ENCODE assay signal across 18 cellular contexts in genomic region chr1:59126361-59126760, GRCh38.
DNase-seq lines count a peak whose midpoint lies in the region; ATAC-seq and TF ChIP-seq lines count a peak whose summit lies in the region.
"Had no signal": no experiment of that assay in that cellular context is flagged by ENCODE, and none has a peak within 500 bp of the region (broad histone marks: within the 10 kb centered on the region; RNA-seq: fewer than 3 reads in every experiment).

No MANE protein-coding gene starts in this region.

- no peak overlapping the region for H3K23ac ChIP-seq in mesenchymal stem cell (ENCODE audit: low read length in 2 of 2)

- no peaks in the 10 kb centered on the region for H3K79me1 ChIP-seq in mesenchymal stem cell (replicated peaks; ENCODE audit: low read length, poor library complexity, severe bottlenecking)

- in situ Hi-C loops in brain microvascular endothelial cell (cut with HindIII; ENCODE audit: low pct_ligation_motif_present, low sequenced_read_pairs): no loop called here

- H3K18ac ChIP-seq in mesenchymal stem cell (ENCODE audit: low read depth in 1 of 2, low read length in 2 of 2): no peak overlapping the region

- ATAC-seq in HG02610 (IDR thresholded peaks at IDR 0.05; ENCODE audit: unreplicated experiment): no peak

- no peak overlapping the region for H2BK12ac ChIP-seq in mesenchymal stem cell (ENCODE audit: low read length in 2 of 2)

- H3K36me3 ChIP-seq in brain microvascular endothelial cell (replicated peaks) (no peaks in the 10 kb centered on the region), mesenchymal stem cell (ENCODE audit: control insufficient read depth in 1 of 2, insufficient read depth in 2 of 2, low read depth in 1 of 2, low read length in 2 of 2) (no peaks in the 10 kb centered on the region), spleen (no peaks in the 10 kb centered on the region)
- H3K36me3 ChIP-seq: BLaER1 treated with 17β-estradiol and CSF1 and Interleukin-3, amounts not matched to agents 10 nM and 100 nM had no signal

- H3K36me3 Mint-ChIP-seq in HFFc6 (ENCODE audit: low read depth): peaks cover 6% of the 10 kb centered on the region; the same call in 1 of the 2 replicates
- H3K36me3 Mint-ChIP-seq in activated T-cell treated with anti-CD3 and anti-CD28 coated beads, Interleukin-2, amount 50 U/mL, for 24 hours (ENCODE audit: low read depth): no peaks in the 10 kb centered on the region

- H3K27ac ChIP-seq in brain microvascular endothelial cell (peak overlapping the region; percentile 26), mesenchymal stem cell (ENCODE audit: low read length, poor library complexity, severe bottlenecking) (no peak overlapping the region), spleen (no peak overlapping the region)
- H3K27ac ChIP-seq: BLaER1 treated with 17β-estradiol and CSF1 and Interleukin-3, amounts not matched to agents 10 nM and 100 nM; KMS-11 had no signal

- peak overlapping the region; percentile 31 for H3K9ac ChIP-seq in mesenchymal stem cell (ENCODE audit: low read length)
- H3K9ac ChIP-seq: BLaER1 treated with 17β-estradiol and CSF1 and Interleukin-3, amounts not matched to agents 10 nM and 100 nM; KMS-11 had no signal

- H3K27me3 Mint-ChIP-seq in HFFc6 (ENCODE audit: insufficient read depth): no peaks in the 10 kb centered on the region; the same call in 1 of the 2 replicates
- H3K27me3 Mint-ChIP-seq in activated T-cell treated with anti-CD3 and anti-CD28 coated beads, Interleukin-2, amount 50 U/mL, for 24 hours: no peaks in the 10 kb centered on the region

- no peak overlapping the region for H3K4ac ChIP-seq in mesenchymal stem cell (ENCODE audit: low read depth in 1 of 2, low read length in 2 of 2)

- peak overlapping the region; percentile 83 for H3K27ac Mint-ChIP-seq in HFFc6
- no peak overlapping the region for H3K27ac Mint-ChIP-seq in activated T-cell treated with anti-CD3 and anti-CD28 coated beads, Interleukin-2, amount 50 U/mL, for 24 hours

- intact Hi-C loops in spleen (cut with DNase I; ENCODE audit: low total_unique reads): no loop called here

- H4K8ac ChIP-seq in mesenchymal stem cell (ENCODE audit: low read length): no peak overlapping the region

- H2BK15ac ChIP-seq in mesenchymal stem cell (ENCODE audit: low read depth, poor library complexity, severe bottlenecking): no peak overlapping the region

- H3K4me1 Mint-ChIP-seq in HFFc6 (ENCODE audit: low read depth): peaks cover 96% of the 10 kb centered on the region
- peaks cover 18% of the 10 kb centered on the region for H3K4me1 Mint-ChIP-seq in activated T-cell treated with anti-CD3 and anti-CD28 coated beads, Interleukin-2, amount 50 U/mL, for 24 hours (ENCODE audit: low read depth)

- peak overlapping the region; percentile 16; the same call in 1 of the 2 replicates for H3K4me3 Mint-ChIP-seq in HFFc6
- H3K4me3 Mint-ChIP-seq in activated T-cell treated with anti-CD3 and anti-CD28 coated beads, Interleukin-2, amount 50 U/mL, for 24 hours: no peak overlapping the region

- WGBS in mesenchymal stem cell: 100% methylated on average over 1 of the region's 1 CpG
- 91 to 96% (median 95%) methylated on average over 1 of the region's 1 CpG for WGBS in spleen, 5 donors

- TF ChIP-seq POLR2A in spleen (IDR thresholded peaks at IDR 0.05): no peak

- peak overlapping the region; percentile 63 for H2AK5ac ChIP-seq in mesenchymal stem cell (ENCODE audit: low read length, severe bottlenecking)

- H3K4me2 ChIP-seq in mesenchymal stem cell (ENCODE audit: low read length, poor library complexity, severe bottlenecking): no peak overlapping the region
- H3K4me2 ChIP-seq: BLaER1 treated with 17β-estradiol and CSF1 and Interleukin-3, amounts not matched to agents 10 nM and 100 nM; KMS-11 had no signal

- no peak overlapping the region for H3K4me3 ChIP-seq in brain microvascular endothelial cell (ENCODE audit: low read depth, low read length)
- H3K4me3 ChIP-seq in mesenchymal stem cell (ENCODE audit: insufficient read depth in 1 of 2, low read depth in 1 of 2, low read length in 2 of 2): no peak overlapping the region
- H3K4me3 ChIP-seq in spleen: no peak overlapping the region
- H3K4me3 ChIP-seq: BLaER1 treated with 17β-estradiol and CSF1 and Interleukin-3, amounts not matched to agents 10 nM and 100 nM had no signal

- no peak overlapping the region for H2BK120ac ChIP-seq in mesenchymal stem cell (ENCODE audit: low read depth, low read length)

- no peak overlapping the region for H4K91ac ChIP-seq in mesenchymal stem cell (ENCODE audit: low read length)

- H3K4me1 ChIP-seq in mesenchymal stem cell (ENCODE audit: control insufficient read depth, insufficient read depth, low read depth, low read length) (peaks cover 4% of the 10 kb centered on the region), spleen (no peaks in the 10 kb centered on the region)

- H3K9me3 ChIP-seq in mesenchymal stem cell (ENCODE audit: control insufficient read depth, low read length): no peaks in the 10 kb centered on the region
- no peaks in the 10 kb centered on the region for H3K9me3 ChIP-seq in spleen

- TF ChIP-seq CTCF in HFFc6 (IDR thresholded peaks at IDR 0.05) (no peak), brain microvascular endothelial cell (IDR thresholded peaks at IDR 0.05; ENCODE audit: low read depth, low read length, missing control alignments) (no peak), spleen (IDR thresholded peaks at IDR 0.05 in 8 of 11, conservative IDR thresholded peaks at IDR 0.05 in 3 of 11) (no peak)

- DNase-seq in ELR (ENCODE audit: low read depth) (peak; percentile 53), HFFc6 (no peak), brain microvascular endothelial cell (no peak), mesenchymal stem cell (no peak), spleen (no peak)
- DNase-seq in activated T-cell treated with anti-CD3 and anti-CD28 coated beads, Interleukin-2, amount 50 U/mL, for 24 hours: no peak
- DNase-seq: DMS79 treated with DMSO at 0.1 percent for 48 hours, GDM1, NCI-H1417 treated with DMSO at 0.1 percent for 48 hours, NCI-H187 treated with DMSO at 0.1 percent for 48 hours, NCI-H226, NCI-H524, NCI-H82, OCI-M1, Right ventricle myocardium superior had no signal

- no peaks in the 10 kb centered on the region for H3K9me3 Mint-ChIP-seq in HFFc6
- peaks cover 5% of the 10 kb centered on the region for H3K9me3 Mint-ChIP-seq in activated T-cell treated with anti-CD3 and anti-CD28 coated beads, Interleukin-2, amount 50 U/mL, for 24 hours

- no peak overlapping the region for H3K14ac ChIP-seq in mesenchymal stem cell (ENCODE audit: low read length in 2 of 2)

- H3K27me3 ChIP-seq in brain microvascular endothelial cell (replicated peaks): no peaks in the 10 kb centered on the region
- H3K27me3 ChIP-seq in mesenchymal stem cell (ENCODE audit: control insufficient read depth in 1 of 2, insufficient read depth in 1 of 2, low read length in 2 of 2): no peaks in the 10 kb centered on the region
- no peaks in the 10 kb centered on the region for H3K27me3 ChIP-seq in spleen (replicated peaks in 1 of 7)
- H3K27me3 ChIP-seq: BLaER1 treated with 17β-estradiol and CSF1 and Interleukin-3, amounts not matched to agents 10 nM and 100 nM had no signal

- H2AFZ ChIP-seq in mesenchymal stem cell (ENCODE audit: low read depth, low read length): no peak overlapping the region

- no peak overlapping the region for H2BK5ac ChIP-seq in mesenchymal stem cell (ENCODE audit: low read depth, low read length, poor library complexity, severe bottlenecking)
